ENCODE assay signal across 10 cellular contexts in genomic region chr1:234709473-234710279, GRCh38.
DNase-seq lines count a peak whose midpoint lies in the region; ATAC-seq and TF ChIP-seq lines count a peak whose summit lies in the region.
"Had no signal": no experiment of that assay in that cellular context is flagged by ENCODE, and none has a peak within 500 bp of the region (broad histone marks: within the 10 kb centered on the region; RNA-seq: fewer than 3 reads in every experiment).

No MANE protein-coding gene starts in this region.

- CTCF ChIA-PET in MCF 10A (lab: Yijun Ruan, JAX), result interaction anchor here (0.5 to 0.6 kb wide), 2 partner anchors 61 to 210 kb away, joined by 4 read pairs; no protein-coding TSS in a partner anchor
- CTCF ChIA-PET in activated CD4-positive, alpha-beta T cell treated with anti-CD3 and anti-CD28 coated beads, Interleukin-2, amount 10 ng/mL, durations not matched to agents 7 days and 5 days (lab: Charles Lee), result interaction anchor here (0.6 to 4.0 kb wide), 4 partner anchors 7 to 374 kb away, joined by 3 to 18 read pairs (median 3); no protein-coding TSS in a partner anchor

- peak overlapping the region; percentile 7 for H3K27ac Mint-ChIP-seq in MCF 10A (ENCODE audit: low read depth, unreplicated experiment)
- peak overlapping the region; percentile 76 for H3K27ac Mint-ChIP-seq in type B pancreatic cell
- no peak overlapping the region for H3K27ac Mint-ChIP-seq in activated CD4-positive, alpha-beta T cell treated with anti-CD3 and anti-CD28 coated beads, Interleukin-2, amount 10 ng/mL, durations not matched to agents 7 days and 5 days

- POLR2A ChIA-PET in MCF 10A (lab: Yijun Ruan, JAX), result interaction anchor here (1.4 to 6.8 kb wide), 4 partner anchors 13 to 210 kb away, joined by 3 to 44 read pairs (median 21); no protein-coding TSS in a partner anchor
- POLR2A ChIA-PET in activated CD4-positive, alpha-beta T cell treated with anti-CD3 and anti-CD28 coated beads, Interleukin-2, amount 10 ng/mL, durations not matched to agents 7 days and 5 days (lab: Charles Lee), result no interaction called here

- H3K27ac ChIP-seq in lung (ENCODE audit: low read depth in 1 of 2, low read length in 1 of 2), result peak overlapping the region; percentile 56 to 71
- H3K27ac ChIP-seq: SJCRH30 had no signal

- H3K4me1 ChIP-seq in lung (ENCODE audit: control insufficient read depth in 2 of 2, insufficient read depth in 2 of 2, low read length in 2 of 2), result peaks cover 0 to 6% of the 10 kb centered on the region in 2 donors
- H3K4me1 ChIP-seq: SJCRH30 had no signal

- H3K36me3 ChIP-seq in lung (ENCODE audit: control insufficient read depth in 2 of 2, insufficient read depth in 2 of 2, low read length in 2 of 2), result no peaks in the 10 kb centered on the region
- H3K36me3 ChIP-seq: SJCRH30 had no signal

- H3K27me3 Mint-ChIP-seq in MCF 10A (ENCODE audit: insufficient read depth, unreplicated experiment) (no peaks in the 10 kb centered on the region), type B pancreatic cell (no peaks in the 10 kb centered on the region)
- H3K27me3 Mint-ChIP-seq in activated CD4-positive, alpha-beta T cell treated with anti-CD3 and anti-CD28 coated beads, Interleukin-2, amount 10 ng/mL, durations not matched to agents 7 days and 5 days, result peaks cover 2% of the 10 kb centered on the region

- H3K9me3 ChIP-seq in lung (ENCODE audit: control insufficient read depth in 2 of 2, insufficient read depth in 1 of 2, low read length in 1 of 2), result no peaks in the 10 kb centered on the region
- H3K9me3 ChIP-seq: SJCRH30 had no signal

- no peaks in the 10 kb centered on the region for H3K27me3 ChIP-seq in lung (ENCODE audit: control insufficient read depth, insufficient read depth)
- H3K27me3 ChIP-seq: SJCRH30 had no signal

- H3K9me3 Mint-ChIP-seq in MCF 10A (ENCODE audit: unreplicated experiment) (peaks cover 7% of the 10 kb centered on the region), type B pancreatic cell (no peaks in the 10 kb centered on the region)
- H3K9me3 Mint-ChIP-seq in activated CD4-positive, alpha-beta T cell treated with anti-CD3 and anti-CD28 coated beads, Interleukin-2, amount 10 ng/mL, durations not matched to agents 7 days and 5 days, result peaks cover 9% of the 10 kb centered on the region

- intact Hi-C loops in MCF 10A (cut with micrococcal nuclease), result no loop called here

- ATAC-seq in lung (ENCODE audit: insufficient read depth, low FRiP score), result peak; percentile 61

- H3K36me3 Mint-ChIP-seq in MCF 10A (ENCODE audit: insufficient read depth, unreplicated experiment) (no peaks in the 10 kb centered on the region), type B pancreatic cell (no peaks in the 10 kb centered on the region)
- H3K36me3 Mint-ChIP-seq in activated CD4-positive, alpha-beta T cell treated with anti-CD3 and anti-CD28 coated beads, Interleukin-2, amount 10 ng/mL, durations not matched to agents 7 days and 5 days (ENCODE audit: low read depth), result peaks cover 4% of the 10 kb centered on the region

- DNase-seq in NCI-H524 (lab: John Stamatoyannopoulos, UW) (peak; percentile 61 to 80), NCI-H524 treated with DMSO at 0.1 percent for 48 hours (lab: John Stamatoyannopoulos, UW) (no peak), MCF 10A (ENCODE audit: unreplicated experiment) (no peak), lung (ENCODE audit: low spot score) (peak; percentile 82), type B pancreatic cell (ENCODE audit: extremely low spot score, unreplicated experiment) (peak; percentile 60), DMS114 treated with DMSO at 0.1 percent for 48 hours (lab: John Stamatoyannopoulos, UW; ENCODE audit: unreplicated experiment) (no peak), kidney glomerular epithelial cell (lab: John Stamatoyannopoulos, UW) (no peak)
- no peak for DNase-seq in activated CD4-positive, alpha-beta T cell treated with anti-CD3 and anti-CD28 coated beads, Interleukin-2, amount 10 ng/mL, durations not matched to agents 7 days and 5 days
- DNase-seq: NCI-H2081 had no signal

- H3K4me3 ChIP-seq in lung, result no peak overlapping the region
- H3K4me3 ChIP-seq: SJCRH30 had no signal

- H3K4me3 Mint-ChIP-seq in MCF 10A (ENCODE audit: unreplicated experiment) (no peak overlapping the region), type B pancreatic cell (peak overlapping the region; percentile 9)
- no peak overlapping the region for H3K4me3 Mint-ChIP-seq in activated CD4-positive, alpha-beta T cell treated with anti-CD3 and anti-CD28 coated beads, Interleukin-2, amount 10 ng/mL, durations not matched to agents 7 days and 5 days

- 70 to 71% methylated on average over 14 of the region's 14 CpGs for WGBS in lung, 2 donors

- TF ChIP-seq CTCF in MCF 10A (IDR thresholded peaks at IDR 0.05; ENCODE audit: unreplicated experiment) (no peak), lung (IDR thresholded peaks at IDR 0.05; ENCODE audit: control extremely low read depth, extremely low read depth) (no peak), type B pancreatic cell (conservative IDR thresholded peaks at IDR 0.05) (no peak)

- no TSS peak for BruUV-seq in MCF 10A (replicated peaks; lab: Mats Ljungman, UMichigan)

- H3K4me1 Mint-ChIP-seq in MCF 10A (ENCODE audit: insufficient read depth, unreplicated experiment) (peaks cover 17% of the 10 kb centered on the region), type B pancreatic cell (ENCODE audit: unreplicated experiment) (peaks cover 31% of the 10 kb centered on the region)
- peaks cover 5% of the 10 kb centered on the region for H3K4me1 Mint-ChIP-seq in activated CD4-positive, alpha-beta T cell treated with anti-CD3 and anti-CD28 coated beads, Interleukin-2, amount 10 ng/mL, durations not matched to agents 7 days and 5 days

Comparison
In these comparisons a context has a peak if more than half of its experiments do, and no peak if none do; other contexts are left out.
1. DNase-seq: peak in NCI-H524 (2 of 2), lung (single experiment) and type B pancreatic cell (single experiment); none in NCI-H524 treated with DMSO at 0.1 percent for 48 hours (single experiment), MCF 10A (single experiment), DMS114 treated with DMSO at 0.1 percent for 48 hours (single experiment), kidney glomerular epithelial cell (single experiment) and activated CD4-positive, alpha-beta T cell treated with anti-CD3 and anti-CD28 coated beads, Interleukin-2, amount 10 ng/mL, durations not matched to agents 7 days and 5 days (single experiment).